Comparison of ENCODE assay signal across 11 cellular contexts in the genomic region with DNA sequence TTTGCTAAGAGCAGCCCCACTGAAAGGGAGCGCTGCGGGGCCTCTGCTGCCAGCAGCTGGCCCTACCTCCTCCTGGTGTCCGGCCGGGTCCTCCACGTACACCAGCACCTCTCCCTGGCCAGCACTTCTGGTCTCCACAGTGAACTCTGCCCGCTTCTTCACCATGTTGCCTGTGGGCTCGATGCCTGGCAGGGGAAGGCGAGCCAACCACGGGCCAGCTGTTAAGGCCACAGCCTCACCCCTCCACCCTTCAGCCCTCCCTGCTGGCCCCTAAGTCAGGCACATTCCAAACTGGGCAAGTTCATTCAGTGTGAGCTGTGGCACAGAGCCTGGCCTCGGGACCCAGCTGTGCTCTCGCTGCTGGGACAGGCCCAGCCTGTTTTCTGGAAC. TPM values are rescaled to one million over a fixed set of nuclear protein-coding genes. Genes with fewer than 3 reads are reported as not detected.
DNase-seq lines count a peak whose midpoint lies in the region; ATAC-seq, FAIRE-seq and TF ChIP-seq lines count a peak whose summit lies in the region.
"Had no signal": no experiment of that assay in that cellular context is flagged by ENCODE, and none has a peak within 500 bp of the region (broad histone marks: within the 10 kb centered on the region; RNA-seq: fewer than 3 reads in every experiment).

No MANE protein-coding gene starts in this region.

- intact Hi-C loops in activated CD4-positive, alpha-beta memory T cell treated with anti-CD3 and anti-CD28 coated beads for 36 hours (cut with micrococcal nuclease), result no loop called here

- H3K79me2 ChIP-seq in hepatocyte, result peaks cover 32% of the 10 kb centered on the region

- FAIRE-seq in A549 (lab: Jason Lieb, UNC), result no peak
- FAIRE-seq: frontal cortex, urothelium cell line had no signal

- H3K27ac ChIP-seq in A549 (peak overlapping the region; percentile 98 to 100; a peak in 5 of 6 replicates), hepatocyte (no peak overlapping the region)
- H3K27ac ChIP-seq: SJSA1 had no signal

- no peaks in the 10 kb centered on the region for H3K27me3 ChIP-seq in hepatocyte
- H3K27me3 ChIP-seq: SJSA1 had no signal

- TF ChIP-seq CTCF in A549 (IDR thresholded peaks at IDR 0.05) (no peak), hepatocyte (IDR thresholded peaks at IDR 0.05; ENCODE audit: poor library complexity) (no peak)

- H3K27ac Mint-ChIP-seq in activated CD4-positive, alpha-beta memory T cell treated with anti-CD3 and anti-CD28 coated beads for 36 hours, result peak overlapping the region; percentile 38

- peaks cover 28% of the 10 kb centered on the region for H3K36me3 Mint-ChIP-seq in activated CD4-positive, alpha-beta memory T cell treated with anti-CD3 and anti-CD28 coated beads for 36 hours

- peaks cover 56% of the 10 kb centered on the region for H3K4me1 ChIP-seq in A549
- peaks cover 8% of the 10 kb centered on the region for H3K4me1 ChIP-seq in hepatocyte (ENCODE audit: insufficient read depth)

- TF ChIP-seq EP300 in A549 (IDR thresholded peaks at IDR 0.05), result no peak

- peak overlapping the region; percentile 93 for H3K4me2 ChIP-seq in A549
- H3K4me2 ChIP-seq in hepatocyte, result no peak overlapping the region
- H3K4me2 ChIP-seq: BLaER1 had no signal

- peak overlapping the region; percentile 20; the same call in 1 of the 3 replicates for H3K4me3 ChIP-seq in A549
- no peak overlapping the region for H3K4me3 ChIP-seq in hepatocyte
- H3K4me3 ChIP-seq: BLaER1, SJSA1 had no signal

- no peak for TF ChIP-seq POLR2A in A549 (IDR thresholded peaks at IDR 0.05; ENCODE audit: low read length)

- no peak for TF ChIP-seq RAD21 in A549 (conservative IDR thresholded peaks at IDR 0.05 in 1 of 2, IDR thresholded peaks at IDR 0.05 in 1 of 2)

- CTCF ChIA-PET in A549 (lab: Yijun Ruan, JAX), result interaction anchor here (1.4 to 2.6 kb wide), 2 partner anchors 10 to 19 kb away, joined by 3 to 9 read pairs; no protein-coding TSS in a partner anchor
- CTCF ChIA-PET in activated CD4-positive, alpha-beta memory T cell treated with anti-CD3 and anti-CD28 coated beads for 36 hours (lab: Charles Lee), result no interaction called here

- WGBS in A549 (ENCODE audit: missing lambda C conversion rate), result 85% methylated on average over 6 of the region's 11 CpGs
- 89% methylated on average over 11 of the region's 11 CpGs for WGBS in hepatocyte (ENCODE audit: low lambda C conversion rate, missing lambda C conversion rate)

- no peak overlapping the region for H3K4me3 Mint-ChIP-seq in activated CD4-positive, alpha-beta memory T cell treated with anti-CD3 and anti-CD28 coated beads for 36 hours

- H3K9me2 ChIP-seq in hepatocyte (replicated peaks; ENCODE audit: insufficient read depth), result no peaks in the 10 kb centered on the region

- POLR2A ChIA-PET in A549 (lab: Yijun Ruan, JAX), result interaction anchor here (1.0 kb wide), 1 partner anchor 31 kb away, joined by 3 read pairs; no protein-coding TSS in a partner anchor
- POLR2A ChIA-PET in activated CD4-positive, alpha-beta memory T cell treated with anti-CD3 and anti-CD28 coated beads for 36 hours (lab: Charles Lee), result no interaction called here

- no peak for ATAC-seq in A549

- H3K36me3 ChIP-seq in hepatocyte (replicated peaks; ENCODE audit: insufficient read depth, low read depth), result no peaks in the 10 kb centered on the region

- no peaks in the 10 kb centered on the region for H3K9me3 ChIP-seq in A549
- H3K9me3 ChIP-seq in hepatocyte (ENCODE audit: low read depth), result no peaks in the 10 kb centered on the region
- H3K9me3 ChIP-seq: SJSA1 had no signal

- DNase-seq in A549 (ENCODE audit: low read depth in 1 of 2, low spot score in 1 of 2) (no peak), medulla oblongata (ENCODE audit: extremely low spot score) (peak; percentile 50), HuH-7 (ENCODE audit: low spot score) (no peak), hepatocyte (ENCODE audit: low spot score) (no peak), ecto neural progenitor cell (ENCODE audit: low spot score) (no peak)
- DNase-seq in activated CD4-positive, alpha-beta memory T cell treated with anti-CD3 and anti-CD28 coated beads for 36 hours, result no peak
- DNase-seq: NCI-H1417 treated with DMSO at 0.1 percent for 48 hours had no signal

- peaks cover 14% of the 10 kb centered on the region for H3K4me1 Mint-ChIP-seq in activated CD4-positive, alpha-beta memory T cell treated with anti-CD3 and anti-CD28 coated beads for 36 hours (ENCODE audit: low read depth)

- no peaks in the 10 kb centered on the region for H3K27me3 Mint-ChIP-seq in activated CD4-positive, alpha-beta memory T cell treated with anti-CD3 and anti-CD28 coated beads for 36 hours

- H4K20me1 ChIP-seq in hepatocyte (ENCODE audit: insufficient read depth, poor library complexity, severe bottlenecking), result peaks cover 11% of the 10 kb centered on the region

- no peak overlapping the region for H2AFZ ChIP-seq in hepatocyte

- no peaks in the 10 kb centered on the region for H3K9me3 Mint-ChIP-seq in activated CD4-positive, alpha-beta memory T cell treated with anti-CD3 and anti-CD28 coated beads for 36 hours

TF ChIP-seq in A549, 52 proteins besides CTCF, POLR2A, EP300 and RAD21:
- TF ChIP-seq TFCP2L1 (CRISPR knock-in tag; IDR thresholded peaks at IDR 0.05) (no peak), NR3C1 (IDR thresholded peaks at IDR 0.05) (no peak), ESRRA (IDR thresholded peaks at IDR 0.05; ENCODE audit: borderline replicate concordance, low read length) (no peak), EHF (CRISPR knock-in tag; IDR thresholded peaks at IDR 0.05) (no peak), HOXA7 (CRISPR knock-in tag; IDR thresholded peaks at IDR 0.05) (no peak), MAZ (IDR thresholded peaks at IDR 0.05; ENCODE audit: borderline replicate concordance, low read depth, low read length) (no peak)
- TF ChIP-seq, protein P1, sequence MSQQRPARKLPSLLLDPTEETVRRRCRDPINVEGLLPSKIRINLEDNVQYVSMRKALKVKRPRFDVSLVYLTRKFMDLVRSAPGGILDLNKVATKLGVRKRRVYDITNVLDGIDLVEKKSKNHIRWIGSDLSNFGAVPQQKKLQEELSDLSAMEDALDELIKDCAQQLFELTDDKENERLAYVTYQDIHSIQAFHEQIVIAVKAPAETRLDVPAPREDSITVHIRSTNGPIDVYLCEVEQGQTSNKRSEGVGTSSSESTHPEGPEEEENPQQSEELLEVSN (IDR thresholded peaks at IDR 0.05; ENCODE audit: borderline replicate concordance, low read depth), result no peak
- TF ChIP-seq, protein P2, sequence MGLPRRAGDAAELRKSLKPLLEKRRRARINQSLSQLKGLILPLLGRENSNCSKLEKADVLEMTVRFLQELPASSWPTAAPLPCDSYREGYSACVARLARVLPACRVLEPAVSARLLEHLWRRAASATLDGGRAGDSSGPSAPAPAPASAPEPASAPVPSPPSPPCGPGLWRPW (IDR thresholded peaks at IDR 0.05), result no peak

RNA-seq across cellular contexts. Expression of a gene that starts 7.8 kb away (rescaled TPM):
- polyA plus RNA-seq in A549 (2011; rRNA removed), result 303 and 351 TPM in 2 replicates
- 552 and 728 TPM in 2 replicates for polyA plus RNA-seq in A549 (2012; cell fraction: cytosol; rRNA removed)
- polyA plus RNA-seq in A549 (2012; cell fraction: nucleus; rRNA removed), result 3,208 and 3,689 TPM in 2 replicates
- polyA plus RNA-seq in A549 (2017; fragmentation: RNase III; extraction: RNeasy Plus Mini Kit Qiagen cat#74134 plus additional on column Dnase treatment), result 1,116 to 1,252 TPM (median 1,118 TPM) in 3 replicates
- polyA minus RNA-seq in A549 (2011; rRNA and poly(A)+ RNA removed), result 1,164 and 1,868 TPM in 2 replicates
- total RNA-seq in activated CD4-positive, alpha-beta memory T cell treated with anti-CD3 and anti-CD28 coated beads for 36 hours, result 1,000 to 10,000 TPM; 1,023 to 1,032 TPM
- total RNA-seq in hepatocyte, result 220 and 396 TPM in 2 replicates
- 468 and 471 TPM in 2 replicates for polyA plus RNA-seq in hepatocyte

RNA-seq across cellular contexts. Expression of a gene that starts 12.4 kb away (rescaled TPM):
- polyA plus RNA-seq in A549 (2011; rRNA removed) (34.6 and 40.7 TPM in 2 replicates), A549 (2017; fragmentation: RNase III; extraction: RNeasy Plus Mini Kit Qiagen cat#74134 plus additional on column Dnase treatment) (126 to 131 TPM (median 130 TPM) in 3 replicates), hepatocyte (61.0 and 65.7 TPM in 2 replicates)
- polyA plus RNA-seq in A549 (2012; cell fraction: cytosol; rRNA removed), result 69.1 and 94.4 TPM in 2 replicates
- 86.5 and 123 TPM in 2 replicates for polyA plus RNA-seq in A549 (2012; cell fraction: nucleus; rRNA removed)
- polyA minus RNA-seq in A549 (2011; rRNA and poly(A)+ RNA removed), result 44.1 and 55.6 TPM in 2 replicates
- 10 to 100 TPM; 75.8 to 79.1 TPM for total RNA-seq in activated CD4-positive, alpha-beta memory T cell treated with anti-CD3 and anti-CD28 coated beads for 36 hours
- 34.2 and 39.4 TPM in 2 replicates for total RNA-seq in hepatocyte

RNA-seq across cellular contexts. Expression of a gene that starts 31.5 kb away (rescaled TPM):
- 3,216 and 3,468 TPM in 2 replicates for polyA plus RNA-seq in A549 (2011; rRNA removed)
- polyA plus RNA-seq in A549 (2012; cell fraction: cytosol; rRNA removed), result 4,988 and 5,624 TPM in 2 replicates
- 3,974 and 5,274 TPM in 2 replicates for polyA plus RNA-seq in A549 (2012; cell fraction: nucleus; rRNA removed)
- polyA plus RNA-seq in A549 (2017; fragmentation: RNase III; extraction: RNeasy Plus Mini Kit Qiagen cat#74134 plus additional on column Dnase treatment), result 4,594 to 4,829 TPM (median 4,804 TPM) in 3 replicates
- 1,628 and 1,978 TPM in 2 replicates for polyA minus RNA-seq in A549 (2011; rRNA and poly(A)+ RNA removed)
- total RNA-seq in activated CD4-positive, alpha-beta memory T cell treated with anti-CD3 and anti-CD28 coated beads for 36 hours, result 1,000 to 10,000 TPM; 3,597 to 3,654 TPM
- 4,114 and 4,460 TPM in 2 replicates for total RNA-seq in hepatocyte
- 1,206 and 1,210 TPM in 2 replicates for polyA plus RNA-seq in hepatocyte

RNA-seq across cellular contexts. Expression of a gene that starts 42.4 kb away (rescaled TPM):
- polyA plus RNA-seq in A549 (2011; rRNA removed) (14.3 and 21.6 TPM in 2 replicates), A549 (2017; fragmentation: RNase III; extraction: RNeasy Plus Mini Kit Qiagen cat#74134 plus additional on column Dnase treatment) (20.9 to 24.5 TPM (median 24.4 TPM) in 3 replicates), hepatocyte (22.3 and 22.6 TPM in 2 replicates)
- polyA plus RNA-seq in A549 (2012; cell fraction: cytosol; rRNA removed), result 16.3 and 23.8 TPM in 2 replicates
- 38.6 and 39.1 TPM in 2 replicates for polyA plus RNA-seq in A549 (2012; cell fraction: nucleus; rRNA removed)
- polyA minus RNA-seq in A549 (2011; rRNA and poly(A)+ RNA removed), result 15.2 and 23.5 TPM in 2 replicates
- 10 to 100 TPM; 12.5 to 13.3 TPM for total RNA-seq in activated CD4-positive, alpha-beta memory T cell treated with anti-CD3 and anti-CD28 coated beads for 36 hours
- total RNA-seq in hepatocyte, result 36.1 and 39.7 TPM in 2 replicates

RNA-seq across cellular contexts. Expression of a gene that starts 44.7 kb away (rescaled TPM):
- polyA plus RNA-seq in A549 (2011; rRNA removed) (32.6 and 36.9 TPM in 2 replicates), A549 (2017; fragmentation: RNase III; extraction: RNeasy Plus Mini Kit Qiagen cat#74134 plus additional on column Dnase treatment) (25.7 to 36.3 TPM (median 34.4 TPM) in 3 replicates), hepatocyte (41.3 and 69.6 TPM in 2 replicates)
- polyA plus RNA-seq in A549 (2012; cell fraction: cytosol; rRNA removed), result 35.6 and 45.5 TPM in 2 replicates
- polyA plus RNA-seq in A549 (2012; cell fraction: nucleus; rRNA removed), result 150 and 154 TPM in 2 replicates
- 28.0 and 35.3 TPM in 2 replicates for polyA minus RNA-seq in A549 (2011; rRNA and poly(A)+ RNA removed)
- 10 to 100 TPM; 58.6 to 66.4 TPM for total RNA-seq in activated CD4-positive, alpha-beta memory T cell treated with anti-CD3 and anti-CD28 coated beads for 36 hours
- total RNA-seq in hepatocyte, result 25.0 and 26.7 TPM in 2 replicates
